ENCODE assay signal across 10 cellular contexts in the genomic region with DNA sequence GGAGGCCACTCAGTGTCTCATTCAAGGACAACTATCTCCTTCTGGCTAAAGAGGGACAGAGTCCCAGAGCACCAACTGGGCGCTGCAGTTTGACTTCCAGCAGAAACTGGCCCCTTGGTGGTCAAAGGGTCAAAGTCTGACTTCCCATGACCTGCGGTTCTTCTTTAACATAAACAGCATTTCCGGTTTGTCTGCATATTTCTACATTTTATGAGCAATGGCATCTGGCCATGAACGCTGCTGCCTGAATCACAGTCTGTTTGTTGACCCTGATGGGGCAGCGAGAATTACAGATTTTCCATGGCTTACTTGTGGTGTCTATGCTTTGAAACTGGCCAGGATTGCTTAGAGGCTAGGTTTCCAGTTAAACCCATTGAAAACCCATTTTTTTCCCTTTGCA. TPM values are rescaled to one million over a fixed set of nuclear protein-coding genes. Genes with fewer than 3 reads are reported as not detected.
DNase-seq lines count a peak whose midpoint lies in the region; ATAC-seq and TF ChIP-seq lines count a peak whose summit lies in the region.
"Had no signal": no experiment of that assay in that cellular context is flagged by ENCODE, and none has a peak within 500 bp of the region (broad histone marks: within the 10 kb centered on the region; RNA-seq: fewer than 3 reads in every experiment).

No MANE protein-coding gene starts in this region.

- H3K4me1 ChIP-seq in mesenchymal stem cell (ENCODE audit: control insufficient read depth, insufficient read depth, low read depth, low read length): peaks cover 13% of the 10 kb centered on the region

- H3K4me2 ChIP-seq in mesenchymal stem cell (ENCODE audit: low read length, poor library complexity, severe bottlenecking): no peak overlapping the region

- no peaks in the 10 kb centered on the region for H3K9me3 ChIP-seq in mesenchymal stem cell (ENCODE audit: control insufficient read depth, low read length)

- WGBS in mesenchymal stem cell: 0% methylated on average over 5 of the region's 5 CpGs

- no peaks in the 10 kb centered on the region for H3K27me3 ChIP-seq in mesenchymal stem cell (ENCODE audit: control insufficient read depth in 1 of 2, insufficient read depth in 1 of 2, low read length in 2 of 2)

- ATAC-seq in GM18870 (IDR thresholded peaks at IDR 0.05; ENCODE audit: unreplicated experiment): no peak
- ATAC-seq in HG03159 (IDR thresholded peaks at IDR 0.05; ENCODE audit: unreplicated experiment): no peak

- H3K27ac Mint-ChIP-seq in chondrocyte (ENCODE audit: unreplicated experiment): peak overlapping the region; percentile 80

- TF ChIP-seq CTCF in AG10803 (conservative IDR thresholded peaks at IDR 0.05; ENCODE audit: low read length) (no peak), LNCaP clone FGC (IDR thresholded peaks at IDR 0.05; ENCODE audit: control insufficient read depth, extremely low read depth, insufficient read depth) (no peak), chondrocyte (IDR thresholded peaks at IDR 0.05) (no peak)

- no peak overlapping the region for H3K4me3 ChIP-seq in AG10803 (ENCODE audit: low read length)
- H3K4me3 ChIP-seq in LNCaP clone FGC (ENCODE audit: low read depth, low read length): peak overlapping the region; percentile 41
- no peak overlapping the region for H3K4me3 ChIP-seq in mesenchymal stem cell (ENCODE audit: insufficient read depth in 1 of 2, low read depth in 1 of 2, low read length in 2 of 2)

- H2AK5ac ChIP-seq in mesenchymal stem cell (ENCODE audit: low read length, severe bottlenecking): peak overlapping the region; percentile 19

- in situ Hi-C loops in G401 (cut with HindIII; ENCODE audit: low sequenced_read_pairs): no loop called here

- no peak overlapping the region for H2AFZ ChIP-seq in mesenchymal stem cell (ENCODE audit: low read depth, low read length)

- peaks cover 37% of the 10 kb centered on the region for H3K4me1 Mint-ChIP-seq in chondrocyte (ENCODE audit: low read depth)

- peak overlapping the region in 1 of 2 experiments; percentile 12 for H3K4ac ChIP-seq in mesenchymal stem cell (ENCODE audit: low read depth in 1 of 2, low read length in 2 of 2)

- no peak overlapping the region for H3K23ac ChIP-seq in mesenchymal stem cell (ENCODE audit: low read length in 2 of 2)

- peak overlapping the region; percentile 54 for H2BK15ac ChIP-seq in mesenchymal stem cell (ENCODE audit: low read depth, poor library complexity, severe bottlenecking)

- H3K79me1 ChIP-seq in mesenchymal stem cell (replicated peaks; ENCODE audit: low read length, poor library complexity, severe bottlenecking): no peaks in the 10 kb centered on the region

- peak overlapping the region; percentile 88 for H4K91ac ChIP-seq in mesenchymal stem cell (ENCODE audit: low read length)

- H3K36me3 ChIP-seq in mesenchymal stem cell (ENCODE audit: control insufficient read depth in 1 of 2, insufficient read depth in 2 of 2, low read depth in 1 of 2, low read length in 2 of 2): no peaks in the 10 kb centered on the region

- peak overlapping the region; percentile 69 to 70 for H3K18ac ChIP-seq in mesenchymal stem cell (ENCODE audit: low read depth in 1 of 2, low read length in 2 of 2)

- H3K9me3 Mint-ChIP-seq in chondrocyte (ENCODE audit: low read depth): no peaks in the 10 kb centered on the region

- H2BK5ac ChIP-seq in mesenchymal stem cell (ENCODE audit: low read depth, low read length, poor library complexity, severe bottlenecking): no peak overlapping the region

- peak overlapping the region; percentile 82 for H2BK120ac ChIP-seq in mesenchymal stem cell (ENCODE audit: low read depth, low read length)

- no peaks in the 10 kb centered on the region for H3K36me3 Mint-ChIP-seq in chondrocyte (ENCODE audit: low read depth)

- H3K9ac ChIP-seq in mesenchymal stem cell (ENCODE audit: low read length): no peak overlapping the region

- peak; percentile 69 for DNase-seq in AG10803 (ENCODE audit: low read depth)
- peak; percentile 95 for DNase-seq in LNCaP clone FGC (ENCODE audit: low read depth)
- DNase-seq in chondrocyte (ENCODE audit: low spot score): no peak
- DNase-seq in mesenchymal stem cell: peak; percentile 95
- DNase-seq in DMS79 (lab: John Stamatoyannopoulos, UW): no peak
- DNase-seq in G401 (ENCODE audit: low spot score): no peak
- DNase-seq: COR-L47 had no signal

- H2BK12ac ChIP-seq in mesenchymal stem cell (ENCODE audit: low read length in 2 of 2): peak overlapping the region; percentile 69 to 79

- no peak overlapping the region for H3K27ac ChIP-seq in mesenchymal stem cell (ENCODE audit: low read length, poor library complexity, severe bottlenecking)

- no peaks in the 10 kb centered on the region for H3K27me3 Mint-ChIP-seq in chondrocyte (ENCODE audit: low read depth)

- no peak overlapping the region for H3K14ac ChIP-seq in mesenchymal stem cell (ENCODE audit: low read length in 2 of 2)

- peak overlapping the region; percentile 74 for H4K8ac ChIP-seq in mesenchymal stem cell (ENCODE audit: low read length)

- no peak overlapping the region for H3K4me3 Mint-ChIP-seq in chondrocyte (ENCODE audit: unreplicated experiment)

RNA-seq across cellular contexts. Expression of a gene that starts 1.3 kb away (rescaled TPM):
- total RNA-seq in chondrocyte: 0.10 to 0.37 TPM (median 0.36 TPM) in 3 replicates
- polyA plus RNA-seq in mesenchymal stem cell (2013, experiment 1 of 2): 7.4 TPM
- 7.3 TPM for polyA plus RNA-seq in mesenchymal stem cell (2013, experiment 2 of 2)
- not detected in 2 replicates for total RNA-seq in G401 (2014; rRNA removed; shearing (Covaris generic))
- total RNA-seq: NCI-H460 had no signal

Comparison
In these comparisons a context has a peak if more than half of its experiments do, and no peak if none do; other contexts are left out.
1. DNase-seq: peak in AG10803 (single experiment), LNCaP clone FGC (single experiment) and mesenchymal stem cell (single experiment); none in chondrocyte (single experiment), DMS79 (single experiment) and G401 (single experiment).